Comparison of ENCODE assay signal across 26 cellular contexts in the genomic region with DNA sequence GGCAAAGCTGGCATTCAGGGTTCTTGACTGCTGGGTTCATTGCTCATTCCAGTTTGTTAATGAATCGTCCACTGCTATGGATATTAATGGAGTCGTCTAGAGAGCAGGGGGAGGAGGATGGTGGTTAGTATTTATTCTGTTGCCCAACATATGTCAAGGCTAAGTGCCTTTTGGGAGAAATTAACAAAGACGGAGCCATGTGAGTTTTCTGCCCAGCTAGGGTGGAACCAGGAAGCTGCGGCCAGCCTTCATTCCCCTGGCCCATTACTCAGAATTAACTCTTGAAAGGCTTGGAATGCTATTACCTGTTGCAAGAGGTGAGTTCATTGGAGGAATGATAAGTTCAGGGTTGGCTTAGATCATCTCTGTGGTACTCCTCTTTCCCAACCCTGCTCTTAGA. TPM values are rescaled to one million over a fixed set of nuclear protein-coding genes. Genes with fewer than 3 reads are reported as not detected.
A peak's percentile ranks its signal among the peaks of the same experiment; 100 is the strongest.
DNase-seq lines count a peak whose midpoint lies in the region; ATAC-seq, FAIRE-seq and TF ChIP-seq lines count a peak whose summit lies in the region.
"Had no signal": no experiment of that assay in that cellular context is flagged by ENCODE, and none has a peak within 500 bp of the region (broad histone marks: within the 10 kb centered on the region; RNA-seq: fewer than 3 reads in every experiment).

No MANE protein-coding gene starts in this region.

- H3K4me2 ChIP-seq in mesendoderm (ENCODE audit: low read length) (no peak overlapping the region), Karpas-422 (ENCODE audit: low read depth, low read length, poor library complexity, severe bottlenecking) (no peak overlapping the region)

- H3K36me3 ChIP-seq in RWPE2 (ENCODE audit: low read depth) (no peaks in the 10 kb centered on the region; the same call in 1 of the 2 replicates), mesendoderm (ENCODE audit: control insufficient read depth, insufficient read depth, low read length) (no peaks in the 10 kb centered on the region), small intestine (ENCODE audit: control insufficient read depth in 2 of 2, insufficient read depth in 2 of 2, low read length in 2 of 2) (no peaks in the 10 kb centered on the region), Karpas-422 (ENCODE audit: insufficient read depth, low read length) (no peaks in the 10 kb centered on the region)
- H3K36me3 ChIP-seq: heart right ventricle, transverse colon had no signal

- TF ChIP-seq CTCF in RWPE2 (IDR thresholded peaks at IDR 0.05; ENCODE audit: poor library complexity, severe bottlenecking) (no peak), endothelial cell (IDR thresholded peaks at IDR 0.05; ENCODE audit: unreplicated experiment) (no peak)

- peaks cover 8% of the 10 kb centered on the region for H3K27me3 Mint-ChIP-seq in endothelial cell (ENCODE audit: unreplicated experiment)
- peaks cover 24 to 25% of the 10 kb centered on the region in 2 donors for H3K27me3 Mint-ChIP-seq in effector memory CD8-positive, alpha-beta T cell

- peaks cover 86% of the 10 kb centered on the region for H3K4me1 Mint-ChIP-seq in endothelial cell (ENCODE audit: unreplicated experiment)
- peaks cover 0 to 2% of the 10 kb centered on the region in 2 donors for H3K4me1 Mint-ChIP-seq in effector memory CD8-positive, alpha-beta T cell (ENCODE audit: low read depth in 2 of 2)
- H3K4me1 Mint-ChIP-seq: central memory CD8-positive, alpha-beta T cell had no signal

- no peak for FAIRE-seq in small intestine (lab: Jason Lieb, UNC)
- FAIRE-seq: GM19239 had no signal

- H3K4me3 Mint-ChIP-seq in endothelial cell (ENCODE audit: unreplicated experiment) = no peak overlapping the region
- no peak overlapping the region for H3K4me3 Mint-ChIP-seq in effector memory CD8-positive, alpha-beta T cell
- H3K4me3 Mint-ChIP-seq: activated naive CD4-positive, alpha-beta T cell treated with anti-CD3 and anti-CD28 coated beads, Interleukin-2, amount 10 ng/mL, durations not matched to agents 7 days and 5 days; activated T-helper 1 cell treated with anti-CD3 and anti-CD28 coated beads, Interleukin-12 subunit alpha, Interleukin-12 subunit beta, Interleukin-2, Interleukin-4 antibody, amounts not matched to agents 30 ng/mL and 10 ng/mL and 1 ng/mL, durations not matched to agents 14 hours and 24 hours and 36 hours; central memory CD8-positive, alpha-beta T cell had no signal

- H3K27ac ChIP-seq in RWPE2 (ENCODE audit: poor library complexity, severe bottlenecking) (peak overlapping the region; percentile 38), mesendoderm (ENCODE audit: low read depth, low read length) (no peak overlapping the region), small intestine (ENCODE audit: low read depth in 1 of 2, low read length in 1 of 2) (no peak overlapping the region), Karpas-422 (ENCODE audit: low read length) (no peak overlapping the region)
- H3K27ac ChIP-seq: heart right ventricle, psoas muscle, transverse colon had no signal

- no peak for DNase-seq in RWPE2 (ENCODE audit: low spot score)
- DNase-seq in endothelial cell (ENCODE audit: low spot score) = no peak
- DNase-seq in mesendoderm = peak; percentile 32
- peak; percentile 12 for DNase-seq in small intestine
- DNase-seq in Karpas-422 = no peak
- no peak for DNase-seq in NCI-H1105 (lab: John Stamatoyannopoulos, UW)
- DNase-seq in effector memory CD8-positive, alpha-beta T cell = no peak
- no peak for DNase-seq in Right ventricle myocardium inferior (ENCODE audit: missing footprints)
- DNase-seq: activated CD4-positive, alpha-beta T cell treated with anti-CD3 and anti-CD28 coated beads, Interleukin-2, amount 50 U/mL, for 4 hours; activated naive CD4-positive, alpha-beta T cell treated with anti-CD3 and anti-CD28 coated beads, Interleukin-2, amount 10 ng/mL, durations not matched to agents 7 days and 5 days; anterior cingulate cortex; DMS53; HCEC 1CT; heart right ventricle; kidney glomerular epithelial cell; NCI-H1105 treated with DMSO at 0.1 percent for 48 hours; NCI-H2081 treated with DMSO at 0.1 percent for 48 hours; NCI-H345; NCI-H748 treated with DMSO at 0.1 percent for 48 hours; psoas muscle; T-helper 1 cell; transverse colon had no signal

- H3K23ac ChIP-seq in mesendoderm (ENCODE audit: low read length) = no peak overlapping the region

- WGBS in mesendoderm (ENCODE audit: extremely low coverage, insufficient coverage, low lambda C conversion rate) = no CpG with 5 or more reads among the region's 4 CpGs
- WGBS in small intestine, 3 donors = 60 to 70% (median 63%) methylated on average over 4 of the region's 4 CpGs

- no peak overlapping the region for H2BK15ac ChIP-seq in mesendoderm (replicated peaks; ENCODE audit: low read depth)

- H3K56ac ChIP-seq in mesendoderm (ENCODE audit: low read length) = no peak overlapping the region

- no peaks in the 10 kb centered on the region for H3K9me2 ChIP-seq in Karpas-422 (replicated peaks; ENCODE audit: insufficient read depth, low read length)

- no peak overlapping the region for H2BK120ac ChIP-seq in mesendoderm (ENCODE audit: low read depth, low read length)

- H3K27me3 ChIP-seq in RWPE2 (ENCODE audit: insufficient read depth, poor library complexity, severe bottlenecking) (no peaks in the 10 kb centered on the region), mesendoderm (ENCODE audit: insufficient read depth, low read length, poor library complexity) (no peaks in the 10 kb centered on the region), small intestine (ENCODE audit: control insufficient read depth in 2 of 2, insufficient read depth in 2 of 2, low read length in 2 of 2) (no peaks in the 10 kb centered on the region), Karpas-422 (ENCODE audit: low read length) (no peaks in the 10 kb centered on the region)
- H3K27me3 ChIP-seq: heart right ventricle, transverse colon had no signal

- H3K9me3 ChIP-seq in RWPE2 (ENCODE audit: severe bottlenecking) (no peaks in the 10 kb centered on the region), small intestine (ENCODE audit: control insufficient read depth, low read depth) (no peaks in the 10 kb centered on the region), Karpas-422 (ENCODE audit: low read length) (no peaks in the 10 kb centered on the region)
- H3K9me3 ChIP-seq: heart right ventricle, psoas muscle, transverse colon had no signal

- H3K4me1 ChIP-seq in RWPE2 (ENCODE audit: insufficient read depth, poor library complexity, severe bottlenecking) (peaks cover 27% of the 10 kb centered on the region), mesendoderm (ENCODE audit: control insufficient read depth, low read depth, low read length) (no peaks in the 10 kb centered on the region), small intestine (ENCODE audit: control insufficient read depth in 2 of 2, insufficient read depth in 1 of 2, low read depth in 1 of 2, low read length in 1 of 2) (no peaks in the 10 kb centered on the region), Karpas-422 (ENCODE audit: low read length) (no peaks in the 10 kb centered on the region)
- H3K4me1 ChIP-seq: psoas muscle, transverse colon had no signal

- no peak overlapping the region for H3K4ac ChIP-seq in mesendoderm (ENCODE audit: low read depth, low read length)

- H4K20me1 ChIP-seq in Karpas-422 (ENCODE audit: insufficient read depth, low read depth, low read length) = no peaks in the 10 kb centered on the region

- no peak overlapping the region for H4K5ac ChIP-seq in mesendoderm (ENCODE audit: low read length)

- H4K8ac ChIP-seq in mesendoderm (ENCODE audit: low read depth, low read length) = no peak overlapping the region

- H3K4me3 ChIP-seq in RWPE2 (ENCODE audit: severe bottlenecking) (no peak overlapping the region), mesendoderm (ENCODE audit: low read length) (no peak overlapping the region), small intestine (ENCODE audit: low read depth in 1 of 2, low read length in 2 of 2) (no peak overlapping the region), Karpas-422 (ENCODE audit: low read length) (no peak overlapping the region)
- H3K4me3 ChIP-seq: heart right ventricle, lung, psoas muscle, transverse colon had no signal

- H3K9ac ChIP-seq in mesendoderm (ENCODE audit: low read length) (no peak overlapping the region), Karpas-422 (ENCODE audit: low read length) (no peak overlapping the region)

- ATAC-seq in RWPE2 (ENCODE audit: low read depth) = peak; percentile 74
- no peak for ATAC-seq in effector memory CD8-positive, alpha-beta T cell (replicated peaks)
- no peak for ATAC-seq in Right ventricle myocardium inferior
- ATAC-seq: heart right ventricle, psoas muscle had no signal

- no peaks in the 10 kb centered on the region for H3K9me3 Mint-ChIP-seq in endothelial cell (ENCODE audit: unreplicated experiment)
- no peaks in the 10 kb centered on the region for H3K9me3 Mint-ChIP-seq in effector memory CD8-positive, alpha-beta T cell
- H3K9me3 Mint-ChIP-seq: activated naive CD4-positive, alpha-beta T cell treated with anti-CD3 and anti-CD28 coated beads, Interleukin-2, amount 10 ng/mL, durations not matched to agents 7 days and 5 days; activated T-helper 1 cell treated with anti-CD3 and anti-CD28 coated beads, Interleukin-12 subunit alpha, Interleukin-12 subunit beta, Interleukin-2, Interleukin-4 antibody, amounts not matched to agents 30 ng/mL and 10 ng/mL and 1 ng/mL, durations not matched to agents 14 hours and 24 hours and 36 hours; central memory CD8-positive, alpha-beta T cell had no signal

- intact Hi-C loops in Right ventricle myocardium inferior (cut with DNase I) = no loop called here

- H2AFZ ChIP-seq in Karpas-422 (ENCODE audit: low read length) = no peak overlapping the region

- no peak overlapping the region for H2AK5ac ChIP-seq in mesendoderm (ENCODE audit: low read length)

- H3K36me3 Mint-ChIP-seq in endothelial cell (ENCODE audit: low read depth, unreplicated experiment) = peaks cover 42% of the 10 kb centered on the region
- H3K36me3 Mint-ChIP-seq in effector memory CD8-positive, alpha-beta T cell (ENCODE audit: insufficient read depth) = peaks cover under 1% of the 10 kb centered on the region
- H3K36me3 Mint-ChIP-seq: activated naive CD4-positive, alpha-beta T cell treated with anti-CD3 and anti-CD28 coated beads, Interleukin-2, amount 10 ng/mL, durations not matched to agents 7 days and 5 days had no signal

- H3K27ac Mint-ChIP-seq in endothelial cell (ENCODE audit: unreplicated experiment) = peak overlapping the region; percentile 81
- H3K27ac Mint-ChIP-seq in effector memory CD8-positive, alpha-beta T cell = no peak overlapping the region
- H3K27ac Mint-ChIP-seq: activated naive CD4-positive, alpha-beta T cell treated with anti-CD3 and anti-CD28 coated beads, Interleukin-2, amount 10 ng/mL, durations not matched to agents 7 days and 5 days; activated T-helper 1 cell treated with anti-CD3 and anti-CD28 coated beads, Interleukin-12 subunit alpha, Interleukin-12 subunit beta, Interleukin-2, Interleukin-4 antibody, amounts not matched to agents 30 ng/mL and 10 ng/mL and 1 ng/mL, durations not matched to agents 14 hours and 24 hours and 36 hours had no signal

- H3K18ac ChIP-seq in mesendoderm (ENCODE audit: low read length) = no peak overlapping the region

- H2BK5ac ChIP-seq in mesendoderm (ENCODE audit: low read length) = no peak overlapping the region

- H3K79me2 ChIP-seq in mesendoderm (ENCODE audit: control insufficient read depth, insufficient read depth, low read length) (peaks cover 7% of the 10 kb centered on the region), Karpas-422 (ENCODE audit: low read length) (no peaks in the 10 kb centered on the region)

- peaks cover 8% of the 10 kb centered on the region for H3K79me1 ChIP-seq in mesendoderm (ENCODE audit: low read length)

RNA-seq across cellular contexts. Expression of gene IGFBP2, which starts 19.3 kb away (rescaled TPM):
- 1,170 TPM for total RNA-seq in endothelial cell (ENCODE audit: unreplicated experiment)
- 158 TPM for polyA plus RNA-seq in mesendoderm (2013, experiment 1 of 2)
- polyA plus RNA-seq in mesendoderm (2013, experiment 2 of 2) = 159 TPM
- polyA plus RNA-seq in small intestine = 10 to 100 TPM in 2 of 3 donors, 1 to 10 TPM in 1; 9.8 to 98.7 (median 14.1) TPM
- total RNA-seq in Karpas-422 (2014; rRNA removed; shearing (Covaris generic); ENCODE audit: low replicate concordance) = not detected in 2 replicates
- 60.1 TPM for total RNA-seq in Right ventricle myocardium inferior

RNA-seq across cellular contexts. Expression of gene IGFBP5, which starts 42.8 kb away (rescaled TPM):
- 7.2 TPM for total RNA-seq in endothelial cell (ENCODE audit: unreplicated experiment)
- polyA plus RNA-seq in mesendoderm (2013, experiment 1 of 2) = 0.35 TPM
- 0.32 TPM for polyA plus RNA-seq in mesendoderm (2013, experiment 2 of 2)
- 100 to 1,000 TPM in 1 of 3 donors, 1 to 10 TPM in 2; 1.3 to 107 (median 5.4) TPM for polyA plus RNA-seq in small intestine
- not detected in 2 replicates for total RNA-seq in Karpas-422 (2014; rRNA removed; shearing (Covaris generic); ENCODE audit: low replicate concordance)
- total RNA-seq in Right ventricle myocardium inferior = 156 TPM
- total RNA-seq: activated T-helper 1 cell treated with anti-CD3 and anti-CD28 coated beads, Interleukin-12 subunit alpha, Interleukin-12 subunit beta, Interleukin-2, Interleukin-4 antibody, amounts not matched to agents 30 ng/mL and 10 ng/mL and 1 ng/mL, durations not matched to agents 14 hours and 24 hours and 36 hours had no signal

Comparison
In these comparisons a context has a peak if more than half of its experiments do, and no peak if none do; other contexts are left out.
1. DNase-seq: peak in mesendoderm (single experiment) and small intestine (single experiment); none in RWPE2 (single experiment), endothelial cell (single experiment), Karpas-422 (single experiment), NCI-H1105 (single experiment), effector memory CD8-positive, alpha-beta T cell (0 of 3) and Right ventricle myocardium inferior (single experiment).
2. RNA of gene IGFBP2, which starts 19.3 kb away (total RNA-seq): 1,170 TPM in endothelial cell (single experiment) and 60.1 TPM in Right ventricle myocardium inferior (single experiment); not detected in Karpas-422; every median in the first group is over 10 times any median in the second.
3. RNA of gene IGFBP5, which starts 42.8 kb away (total RNA-seq): 156 TPM in Right ventricle myocardium inferior (single experiment); 7.2 TPM in endothelial cell (single experiment) and not detected in Karpas-422; every median in the first group is over 10 times any median in the second.